ENCODE assay signal across 10 cellular contexts in the genomic region with DNA sequence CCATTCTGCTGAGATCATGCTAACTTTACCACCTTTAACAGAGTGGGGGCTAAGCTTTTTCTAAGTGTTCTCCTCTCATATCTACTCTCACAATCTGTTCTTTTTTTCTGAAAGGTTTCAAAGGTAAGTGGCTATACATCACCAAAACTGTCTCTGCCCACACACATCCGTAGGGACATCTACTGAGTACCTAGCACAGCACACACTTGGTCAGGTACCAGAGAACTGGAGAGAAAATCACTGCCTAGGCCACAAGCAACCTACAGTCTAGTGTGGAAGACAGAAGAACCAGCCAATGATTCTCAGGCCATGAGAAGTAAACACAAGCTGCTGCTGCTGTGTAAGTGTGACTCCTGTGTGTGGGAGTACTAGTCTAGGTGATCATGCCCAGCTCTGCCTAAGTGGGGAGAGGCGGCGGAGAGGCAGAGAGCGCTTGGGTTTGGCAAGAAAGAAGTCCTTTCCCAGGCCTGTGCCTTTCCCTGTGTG.
DNase-seq lines count a peak whose midpoint lies in the region; ATAC-seq, FAIRE-seq and TF ChIP-seq lines count a peak whose summit lies in the region.
"Had no signal": no experiment of that assay in that cellular context is flagged by ENCODE, and none has a peak within 500 bp of the region (broad histone marks: within the 10 kb centered on the region; RNA-seq: fewer than 3 reads in every experiment).

No MANE protein-coding gene starts in this region.

- no TSS peak for BruUV-seq in Caco-2 (replicated peaks; lab: Mats Ljungman, UMichigan)

- intact Hi-C loops in breast epithelium (cut with DNase I; ENCODE audit: low total_unique reads) (no loop called here), lower lobe of right lung (cut with DNase I) (no loop called here), Caco-2 (cut with micrococcal nuclease; ENCODE audit: unreplicated experiment) (no loop called here)

- TF ChIP-seq CTCF in GM06990 (IDR thresholded peaks at IDR 0.05; ENCODE audit: insufficient read depth, low read length, poor library complexity, severe bottlenecking), result no peak
- no peak for TF ChIP-seq CTCF in breast epithelium (IDR thresholded peaks at IDR 0.05)
- TF ChIP-seq CTCF in D721Med (IDR thresholded peaks at IDR 0.05; ENCODE audit: insufficient read depth, missing control alignments), result no peak
- TF ChIP-seq CTCF in lower lobe of right lung (IDR thresholded peaks at IDR 0.05), result no peak
- TF ChIP-seq CTCF in Caco-2 (IDR thresholded peaks at IDR 0.05; ENCODE audit: insufficient read depth in 1 of 2, low read depth in 1 of 2, low read length in 1 of 2, severe bottlenecking in 1 of 2, unreplicated experiment in 1 of 2), result no peak

- H3K27me3 Mint-ChIP-seq in Caco-2 (ENCODE audit: insufficient read depth, unreplicated experiment), result no peaks in the 10 kb centered on the region
- H3K27me3 Mint-ChIP-seq: T-cell had no signal

- FAIRE-seq in D721Med (lab: Jason Lieb, UNC), result no peak

- H3K36me3 Mint-ChIP-seq in Caco-2 (ENCODE audit: insufficient read depth, unreplicated experiment), result peaks cover 6% of the 10 kb centered on the region

- no peaks in the 10 kb centered on the region for H3K36me3 ChIP-seq in GM06990 (ENCODE audit: control insufficient read depth, insufficient read depth, low read length)
- H3K36me3 ChIP-seq in breast epithelium, result no peaks in the 10 kb centered on the region
- no peaks in the 10 kb centered on the region for H3K36me3 ChIP-seq in lower lobe of right lung
- no peaks in the 10 kb centered on the region; the same call in 1 of the 2 replicates for H3K36me3 ChIP-seq in Caco-2 (ENCODE audit: control insufficient read depth, insufficient read depth, low read length)

- peak; percentile 46 for ATAC-seq in GM19452 (IDR thresholded peaks at IDR 0.05; ENCODE audit: unreplicated experiment)
- ATAC-seq in HG03066 (IDR thresholded peaks at IDR 0.05; ENCODE audit: low read depth, unreplicated experiment), result peak; percentile 57
- ATAC-seq in lower lobe of right lung, result no peak

- H3K27me3 ChIP-seq in GM06990 (replicated peaks; ENCODE audit: control insufficient read depth, insufficient read depth, low read length), result no peaks in the 10 kb centered on the region
- no peaks in the 10 kb centered on the region for H3K27me3 ChIP-seq in breast epithelium
- H3K27me3 ChIP-seq in lower lobe of right lung (ENCODE audit: low read depth), result no peaks in the 10 kb centered on the region
- H3K27me3 ChIP-seq in Caco-2 (replicated peaks; ENCODE audit: control insufficient read depth, insufficient read depth, low read length), result no peaks in the 10 kb centered on the region

- H3K27ac ChIP-seq in breast epithelium, result peak overlapping the region; percentile 26 to 50
- no peak overlapping the region for H3K27ac ChIP-seq in lower lobe of right lung

- in situ Hi-C loops in KBM-7 (cut with MboI; ENCODE audit: low pct_unique_long_range_greater_than_20kb, low sequenced_read_pairs), result no loop called here

- POLR2A ChIA-PET in Caco-2 (lab: Charles Lee), result no interaction called here

- H3K9me3 ChIP-seq in breast epithelium (no peaks in the 10 kb centered on the region), lower lobe of right lung (no peaks in the 10 kb centered on the region), Caco-2 (no peaks in the 10 kb centered on the region)

- no peaks in the 10 kb centered on the region for H3K9me3 Mint-ChIP-seq in Caco-2 (ENCODE audit: unreplicated experiment)
- H3K9me3 Mint-ChIP-seq: T-cell had no signal

- peaks cover 33% of the 10 kb centered on the region for H3K4me1 Mint-ChIP-seq in Caco-2 (ENCODE audit: low read depth, unreplicated experiment)

- CTCF ChIA-PET in Caco-2 (lab: Charles Lee), result no interaction called here

- peak overlapping the region; percentile 33 for H3K4me3 ChIP-seq in GM06990 (replicated peaks; ENCODE audit: low read depth, low read length)
- no peak overlapping the region for H3K4me3 ChIP-seq in breast epithelium
- no peak overlapping the region for H3K4me3 ChIP-seq in lower lobe of right lung
- H3K4me3 ChIP-seq in Caco-2 (ENCODE audit: low read depth, low read length), result no peak overlapping the region

- no peaks in the 10 kb centered on the region for H3K4me1 ChIP-seq in breast epithelium
- peaks cover 8% of the 10 kb centered on the region for H3K4me1 ChIP-seq in lower lobe of right lung
- H3K4me1 ChIP-seq in Caco-2, result peaks cover 31% of the 10 kb centered on the region

- DNase-seq in GM06990 (ENCODE audit: extremely low read depth, insufficient read length) (peak; percentile 53), breast epithelium (ENCODE audit: low spot score in 2 of 2) (no peak), D721Med (ENCODE audit: insufficient read length, low spot score) (no peak), KBM-7 (no peak), lower lobe of right lung (no peak), Caco-2 (no peak)
- DNase-seq: head of caudate nucleus, T-cell had no signal

- no peak for TF ChIP-seq POLR2A in breast epithelium (IDR thresholded peaks at IDR 0.05)

- no peak overlapping the region for H3K27ac Mint-ChIP-seq in Caco-2 (ENCODE audit: unreplicated experiment)
- H3K27ac Mint-ChIP-seq: T-cell had no signal

- H3K4me3 Mint-ChIP-seq in Caco-2 (ENCODE audit: unreplicated experiment), result no peak overlapping the region
- H3K4me3 Mint-ChIP-seq: T-cell had no signal

Comparison
In these comparisons a context has a peak if more than half of its experiments do, and no peak if none do; other contexts are left out.
1. ATAC-seq: peak in GM19452 (single experiment) and HG03066 (single experiment); none in lower lobe of right lung (0 of 2).